ENCODE assay signal across 11 cellular contexts in genomic region chr1:48450505-48450904, GRCh38. TPM values are rescaled to one million over a fixed set of nuclear protein-coding genes. Genes with fewer than 3 reads are reported as not detected.
DNase-seq lines count a peak whose midpoint lies in the region; ATAC-seq, FAIRE-seq and TF ChIP-seq lines count a peak whose summit lies in the region.
"Had no signal": no experiment of that assay in that cellular context is flagged by ENCODE, and none has a peak within 500 bp of the region (broad histone marks: within the 10 kb centered on the region; RNA-seq: fewer than 3 reads in every experiment).

No MANE protein-coding gene starts in this region.

- DNase-seq in NCI-H1694 treated with DMSO at 0.1 percent for 48 hours (lab: John Stamatoyannopoulos, UW) (peak; percentile 9), NCI-H1694 (lab: John Stamatoyannopoulos, UW) (no peak), RWPE2 (ENCODE audit: low spot score) (no peak), fibroblast of peridontal ligament (ENCODE audit: extremely low read depth) (peak; percentile 10), small intestine (peak; percentile 19), glomerular visceral epithelial cell (ENCODE audit: extremely low spot score) (no peak)
- no peak for DNase-seq in activated CD4-positive, alpha-beta T cell treated with anti-CD3 and anti-CD28 coated beads, Interleukin-2, amount 50 U/mL, for 1 hour
- DNase-seq: 8988T, SHP77 treated with DMSO at 0.1 percent for 48 hours had no signal

- WGBS in small intestine, 3 donors, result 89 to 92% (median 92%) methylated on average over 1 of the region's 1 CpG

- FAIRE-seq in small intestine (lab: Jason Lieb, UNC), result no peak

- H3K4me3 ChIP-seq in RWPE2 (ENCODE audit: severe bottlenecking) (no peak overlapping the region), small intestine (ENCODE audit: low read depth in 1 of 2, low read length in 2 of 2) (no peak overlapping the region)

- ATAC-seq in RWPE2 (ENCODE audit: low read depth) (no peak), GM18519 (IDR thresholded peaks at IDR 0.05; ENCODE audit: low FRiP score, unreplicated experiment) (no peak)
- ATAC-seq: left lobe of liver had no signal

- H3K36me3 ChIP-seq in RWPE2 (ENCODE audit: low read depth) (no peaks in the 10 kb centered on the region), small intestine (ENCODE audit: control insufficient read depth in 2 of 2, insufficient read depth in 2 of 2, low read length in 2 of 2) (no peaks in the 10 kb centered on the region)

- H3K9me3 ChIP-seq in RWPE2 (ENCODE audit: severe bottlenecking) (no peaks in the 10 kb centered on the region), small intestine (ENCODE audit: control insufficient read depth, low read depth) (no peaks in the 10 kb centered on the region)

- no peaks in the 10 kb centered on the region for H3K4me1 ChIP-seq in RWPE2 (ENCODE audit: insufficient read depth, poor library complexity, severe bottlenecking)
- no peaks in the 10 kb centered on the region for H3K4me1 ChIP-seq in small intestine (ENCODE audit: control insufficient read depth in 2 of 2, insufficient read depth in 1 of 2, low read depth in 1 of 2, low read length in 1 of 2)

- H3K27me3 ChIP-seq in RWPE2 (ENCODE audit: insufficient read depth, poor library complexity, severe bottlenecking) (no peaks in the 10 kb centered on the region), small intestine (ENCODE audit: control insufficient read depth in 2 of 2, insufficient read depth in 2 of 2, low read length in 2 of 2) (no peaks in the 10 kb centered on the region)

- H3K27ac ChIP-seq in RWPE2 (ENCODE audit: poor library complexity, severe bottlenecking) (no peak overlapping the region), small intestine (ENCODE audit: low read depth in 1 of 2, low read length in 1 of 2) (no peak overlapping the region)

- peak; percentile 50 for TF ChIP-seq CTCF in RWPE2 (IDR thresholded peaks at IDR 0.05; ENCODE audit: poor library complexity, severe bottlenecking)

RNA-seq across cellular contexts. Expression of gene SPATA6, which starts 21.5 kb away (rescaled TPM):
- polyA plus RNA-seq in small intestine, result 1 to 10 TPM; 2.5 to 3.6 (median 2.7) TPM

Comparison
In these comparisons a context has a peak if more than half of its experiments do, and no peak if none do; other contexts are left out.
1. DNase-seq: peak in NCI-H1694 treated with DMSO at 0.1 percent for 48 hours (single experiment), fibroblast of peridontal ligament (single experiment) and small intestine (single experiment); none in NCI-H1694 (single experiment), RWPE2 (single experiment), glomerular visceral epithelial cell (single experiment) and activated CD4-positive, alpha-beta T cell treated with anti-CD3 and anti-CD28 coated beads, Interleukin-2, amount 50 U/mL, for 1 hour (single experiment).